Comparison of ENCODE assay signal across 1 cellular context in the genomic region with DNA sequence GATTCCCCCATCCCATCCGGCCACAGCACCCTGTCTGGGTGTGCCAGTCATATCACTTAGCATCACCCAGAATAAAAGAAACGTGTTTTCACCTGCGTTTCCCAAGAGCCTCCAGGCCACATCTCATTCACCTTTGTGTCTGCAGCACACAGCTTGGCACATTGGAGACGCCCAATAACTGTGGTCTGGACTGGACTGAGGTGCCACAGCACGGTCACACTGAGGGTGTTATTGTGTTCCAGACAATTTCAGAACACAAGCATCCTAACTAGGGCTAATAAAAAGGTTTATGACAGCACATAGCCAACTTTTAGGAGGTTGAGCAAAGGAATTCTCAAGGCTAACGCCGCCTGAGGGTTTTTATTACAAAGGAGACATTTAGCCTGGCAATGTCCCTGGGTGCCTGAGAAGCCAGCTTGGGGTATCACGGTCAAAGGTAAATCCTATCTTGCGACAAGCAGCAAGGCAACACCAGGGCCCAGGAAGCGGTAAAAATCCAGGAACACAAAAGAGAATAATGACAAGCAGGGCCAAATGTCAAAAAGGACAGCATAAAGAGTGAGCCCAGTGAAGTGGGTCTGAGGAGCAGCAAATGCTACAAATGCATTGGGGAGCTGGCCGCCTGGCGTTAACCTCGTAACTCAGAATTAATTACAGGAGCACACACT.
TF ChIP-seq lines count a peak whose summit lies in the region.

No MANE protein-coding gene starts in this region.

TF ChIP-seq in GM23338, 12 proteins besides CTCF, POLR2A, EP300 and RAD21 (continued from another document):
- TF ChIP-seq REST (IDR thresholded peaks at IDR 0.05; ENCODE audit: unreplicated experiment) = no peak
- no peak for TF ChIP-seq STAT1 (IDR thresholded peaks at IDR 0.05; ENCODE audit: unreplicated experiment)
- TF ChIP-seq EZH2 (IDR thresholded peaks at IDR 0.05; ENCODE audit: low read depth, unreplicated experiment) = no peak
- TF ChIP-seq CREB1 (CRISPR knock-in tag; IDR thresholded peaks at IDR 0.05; ENCODE audit: low read depth) = no peak
- no peak for TF ChIP-seq ZNF462 (CRISPR knock-in tag; IDR thresholded peaks at IDR 0.05)
- no peak for TF ChIP-seq ZNF331 (CRISPR knock-in tag; IDR thresholded peaks at IDR 0.05; ENCODE audit: low read depth)
TF ChIP-seq in GM23338: peak in this region for 0.
